ENCODE assay signal across 22 cellular contexts in genomic region chr11:125343086-125343731, GRCh38.
DNase-seq lines count a peak whose midpoint lies in the region; TF ChIP-seq lines count a peak whose summit lies in the region.
"Had no signal": no experiment of that assay in that cellular context is flagged by ENCODE, and none has a peak within 500 bp of the region (broad histone marks: within the 10 kb centered on the region; RNA-seq: fewer than 3 reads in every experiment).

No MANE protein-coding gene starts in this region.

- H3K4me1 ChIP-seq in endodermal cell (ENCODE audit: control insufficient read depth, insufficient read depth, low read length) = no peaks in the 10 kb centered on the region
- peaks cover 58% of the 10 kb centered on the region for H3K4me1 ChIP-seq in neural progenitor cell
- H3K4me1 ChIP-seq in tibial nerve = peaks cover 0 to 82% (median 15%) of the 10 kb centered on the region in 4 donors
- H3K4me1 ChIP-seq in sigmoid colon = peaks cover 0 to 20% (median 12%) of the 10 kb centered on the region in 4 donors

- TF ChIP-seq EP300 in tibial nerve (IDR thresholded peaks at IDR 0.05) (no peak), sigmoid colon (IDR thresholded peaks at IDR 0.05) (no peak)

- H3K36me3 Mint-ChIP-seq in endodermal cell (ENCODE audit: low read depth) = no peaks in the 10 kb centered on the region
- H3K36me3 Mint-ChIP-seq in neural progenitor cell = peaks cover 6% of the 10 kb centered on the region

- H3K36me3 ChIP-seq in endodermal cell (ENCODE audit: control insufficient read depth, insufficient read depth, low read length) (no peaks in the 10 kb centered on the region), neural progenitor cell (no peaks in the 10 kb centered on the region), tibial nerve (no peaks in the 10 kb centered on the region), sigmoid colon (no peaks in the 10 kb centered on the region)

- H3K27me3 Mint-ChIP-seq in endodermal cell (ENCODE audit: insufficient read depth) = peaks cover 10% of the 10 kb centered on the region
- peaks cover 6% of the 10 kb centered on the region for H3K27me3 Mint-ChIP-seq in neural progenitor cell (ENCODE audit: insufficient read depth, low read depth)

- H3K4me2 ChIP-seq in neural progenitor cell = peak overlapping the region; percentile 33

- H3K4me1 Mint-ChIP-seq in endodermal cell (peaks cover 36% of the 10 kb centered on the region), neural progenitor cell (peaks cover 89% of the 10 kb centered on the region)
- H3K4me1 Mint-ChIP-seq: activated T-helper 17 cell treated with anti-CD3 and anti-CD28 coated beads, Interleukin-2, amount 50 U/mL, for 72 hours; IgD-negative memory B cell; stimulated activated naive CD8-positive, alpha-beta T cell treated with anti-CD3 and anti-CD28 coated beads, Interleukin-15, amount 100 ng/mL, for 72 hours had no signal

- H3K9me3 Mint-ChIP-seq in endodermal cell (no peaks in the 10 kb centered on the region), neural progenitor cell (no peaks in the 10 kb centered on the region)
- H3K9me3 Mint-ChIP-seq: activated T-helper 17 cell treated with anti-CD3 and anti-CD28 coated beads, Interleukin-2, amount 50 U/mL, for 72 hours; stimulated activated naive CD8-positive, alpha-beta T cell treated with anti-CD3 and anti-CD28 coated beads, Interleukin-15, amount 100 ng/mL, for 72 hours had no signal

- H3K27ac ChIP-seq in endodermal cell (ENCODE audit: low read depth, low read length) = peak overlapping the region; percentile 22
- H3K27ac ChIP-seq in neural progenitor cell = no peak overlapping the region
- H3K27ac ChIP-seq in tibial nerve = peak overlapping the region; percentile 13 to 83 (median 44)
- H3K27ac ChIP-seq in sigmoid colon = peak overlapping the region in 1 of 4 donors; percentile 31
- H3K27ac ChIP-seq: HL-60 had no signal

- H3K9me3 ChIP-seq in endodermal cell (ENCODE audit: control insufficient read depth, low read length) (no peaks in the 10 kb centered on the region), neural progenitor cell (ENCODE audit: low read depth) (no peaks in the 10 kb centered on the region), tibial nerve (no peaks in the 10 kb centered on the region), sigmoid colon (no peaks in the 10 kb centered on the region)
- H3K9me3 ChIP-seq: MG63 had no signal

- no peak for TF ChIP-seq POLR2A in tibial nerve (IDR thresholded peaks at IDR 0.05)
- TF ChIP-seq POLR2A in sigmoid colon (IDR thresholded peaks at IDR 0.05) = no peak

- H3K4me3 ChIP-seq in endodermal cell (ENCODE audit: low read length) (no peak overlapping the region), neural progenitor cell (no peak overlapping the region), tibial nerve (no peak overlapping the region), sigmoid colon (no peak overlapping the region)
- H3K4me3 ChIP-seq: lung, MG63 had no signal

- intact Hi-C loops in sigmoid colon (cut with DNase I) = loop anchor here (10.0 kb wide), 1 partner anchor 252 kb away; the partner anchor contains the start of gene STT3A

- peaks cover 30% of the 10 kb centered on the region for H3F3A ChIP-seq in neural progenitor cell (ENCODE audit: low read depth)

- H4K20me1 ChIP-seq in neural progenitor cell (ENCODE audit: low read depth) = peaks cover 24% of the 10 kb centered on the region

- H3K27ac Mint-ChIP-seq in endodermal cell (no peak overlapping the region), neural progenitor cell (peak overlapping the region; percentile 86)
- H3K27ac Mint-ChIP-seq: activated T-helper 17 cell treated with anti-CD3 and anti-CD28 coated beads, Interleukin-2, amount 50 U/mL, for 72 hours; IgD-negative memory B cell; stimulated activated naive CD8-positive, alpha-beta T cell treated with anti-CD3 and anti-CD28 coated beads, Interleukin-15, amount 100 ng/mL, for 72 hours had no signal

- H3K9ac ChIP-seq in endodermal cell (ENCODE audit: extremely low read depth, low read length, poor library complexity, severe bottlenecking) (no peak overlapping the region), neural progenitor cell (no peak overlapping the region)

- DNase-seq in NCI-H1092 treated with DMSO at 0.1 percent for 48 hours (lab: John Stamatoyannopoulos, UW) = peak; percentile 10
- no peak for DNase-seq in NCI-H1092 (lab: John Stamatoyannopoulos, UW)
- DNase-seq in endodermal cell = no peak
- no peak for DNase-seq in neural progenitor cell (ENCODE audit: low spot score)
- DNase-seq in tibial nerve (ENCODE audit: low spot score in 2 of 2) = no peak
- DNase-seq in Kasumi-1 (lab: John Stamatoyannopoulos, UW) = no peak
- no peak for DNase-seq in DMS114 treated with DMSO at 0.1 percent for 48 hours (lab: John Stamatoyannopoulos, UW; ENCODE audit: unreplicated experiment)
- DNase-seq in sigmoid colon = no peak
- DNase-seq: 8988T; activated CD4-positive, alpha-beta T cell treated with anti-CD3 and anti-CD28 coated beads for 48 hours; MG63; NCI-H2227 treated with DMSO at 0.1 percent for 48 hours; NCI-H748 treated with DMSO at 0.1 percent for 48 hours; OCI-M1; SHP77 treated with DMSO at 0.1 percent for 48 hours; small intestine; stimulated activated CD4-positive, alpha-beta T cell treated with anti-CD3 and anti-CD28 coated beads, Interleukin-4, amount 100 ng/mL, for 4 hours; stimulated activated naive CD8-positive, alpha-beta T cell treated with anti-CD3 and anti-CD28 coated beads, Interleukin-15, amount 100 ng/mL, for 72 hours had no signal

- TF ChIP-seq CTCF in endodermal cell (conservative IDR thresholded peaks at IDR 0.05) (no peak), neural progenitor cell (IDR thresholded peaks at IDR 0.05) (no peak), tibial nerve (IDR thresholded peaks at IDR 0.05) (no peak), sigmoid colon (IDR thresholded peaks at IDR 0.05) (no peak)

- H3K27me3 ChIP-seq in endodermal cell (ENCODE audit: control insufficient read depth, insufficient read depth, low read length, poor library complexity, severe bottlenecking) = peaks cover 6% of the 10 kb centered on the region
- H3K27me3 ChIP-seq in neural progenitor cell = no peaks in the 10 kb centered on the region
- no peaks in the 10 kb centered on the region for H3K27me3 ChIP-seq in tibial nerve
- no peaks in the 10 kb centered on the region for H3K27me3 ChIP-seq in sigmoid colon
- H3K27me3 ChIP-seq: MG63 had no signal

- H3K79me2 ChIP-seq in neural progenitor cell (ENCODE audit: low read depth) = no peaks in the 10 kb centered on the region

- no peak overlapping the region for H3K4me3 Mint-ChIP-seq in endodermal cell
- peak overlapping the region; percentile 44 for H3K4me3 Mint-ChIP-seq in neural progenitor cell
- H3K4me3 Mint-ChIP-seq: activated T-helper 17 cell treated with anti-CD3 and anti-CD28 coated beads, Interleukin-2, amount 50 U/mL, for 72 hours; IgD-negative memory B cell; stimulated activated naive CD8-positive, alpha-beta T cell treated with anti-CD3 and anti-CD28 coated beads, Interleukin-15, amount 100 ng/mL, for 72 hours had no signal

- H2AFZ ChIP-seq in neural progenitor cell (replicated peaks) = no peak overlapping the region

- WGBS in endodermal cell (ENCODE audit: insufficient coverage in 1 of 2, insufficient read length in 1 of 2), 2 experiments = 83 to 90% methylated on average over 6 to 8 of the region's 8 CpGs
- WGBS in tibial nerve, 2 donors = 50 to 57% methylated on average over 8 of the region's 8 CpGs
- WGBS in sigmoid colon, 2 donors = 49 to 74% methylated on average over 8 of the region's 8 CpGs
